ENCODE assay signal across 10 cellular contexts in the genomic region with DNA sequence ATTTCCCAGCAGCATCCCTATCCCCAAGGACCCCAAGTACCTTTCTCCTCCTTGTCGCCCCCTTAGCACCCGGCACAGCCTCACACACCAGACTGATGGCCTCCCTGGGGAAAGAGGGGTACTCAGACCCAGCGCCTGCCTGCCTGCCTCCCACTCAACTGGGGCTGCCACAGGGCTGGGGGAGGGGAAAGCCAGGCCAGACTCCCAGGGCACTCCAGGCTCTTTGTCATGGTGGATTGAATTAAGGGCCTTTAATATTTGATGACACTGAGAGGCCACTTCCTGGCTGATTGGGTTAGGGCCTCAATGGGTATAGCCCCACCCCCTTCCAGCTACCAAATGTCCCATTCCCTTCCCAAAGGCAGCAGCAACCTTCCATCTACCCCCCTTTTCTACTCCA. TPM values are rescaled to one million over a fixed set of nuclear protein-coding genes. Genes with fewer than 3 reads are reported as not detected.
DNase-seq lines count a peak whose midpoint lies in the region; ATAC-seq and TF ChIP-seq lines count a peak whose summit lies in the region.
"Had no signal": no experiment of that assay in that cellular context is flagged by ENCODE, and none has a peak within 500 bp of the region (broad histone marks: within the 10 kb centered on the region; RNA-seq: fewer than 3 reads in every experiment).

No MANE protein-coding gene starts in this region.

- H3K4me3 Mint-ChIP-seq in CD4-positive, alpha-beta memory T cell = no peak overlapping the region
- H3K4me3 Mint-ChIP-seq in progenitor cell of endocrine pancreas (ENCODE audit: low read depth) = no peak overlapping the region

- peaks cover 25 to 56% of the 10 kb centered on the region in 2 donors for H3K36me3 Mint-ChIP-seq in CD4-positive, alpha-beta memory T cell
- peaks cover 7% of the 10 kb centered on the region for H3K36me3 Mint-ChIP-seq in progenitor cell of endocrine pancreas (ENCODE audit: insufficient read depth)

- peaks cover 35% of the 10 kb centered on the region for H3K4me1 ChIP-seq in CD4-positive, alpha-beta memory T cell (ENCODE audit: insufficient read depth, low read length)
- peaks cover 45% of the 10 kb centered on the region for H3K4me1 ChIP-seq in Panc1 (ENCODE audit: control insufficient read depth, insufficient read depth, low read length)

- no peak overlapping the region for H3K4me3 ChIP-seq in CD4-positive, alpha-beta memory T cell (ENCODE audit: low read length in 2 of 2)
- H3K4me3 ChIP-seq in Panc1 (ENCODE audit: low read depth in 2 of 2, low read length in 2 of 2) (peak overlapping the region; percentile 77 to 88), epithelial cell of proximal tubule (ENCODE audit: low read depth, low read length) (peak overlapping the region; percentile 54)

- H3K27ac Mint-ChIP-seq in CD4-positive, alpha-beta memory T cell = peak overlapping the region in 5 of 7 donors; percentile 15 to 83 (median 61)
- H3K27ac Mint-ChIP-seq in progenitor cell of endocrine pancreas = peak overlapping the region; percentile 56

- no TSS peak for BruUV-seq in Panc1 (replicated peaks; lab: Mats Ljungman, UMichigan)

- no peak for ATAC-seq in Panc1

- TF ChIP-seq CTCF in Panc1 (IDR thresholded peaks at IDR 0.05) = no peak
- TF ChIP-seq CTCF in epithelial cell of proximal tubule (conservative IDR thresholded peaks at IDR 0.05; ENCODE audit: low read depth, low read length) = no peak
- no peak for TF ChIP-seq CTCF in progenitor cell of endocrine pancreas (IDR thresholded peaks at IDR 0.05; ENCODE audit: unreplicated experiment)

- H3K9me3 ChIP-seq in CD4-positive, alpha-beta memory T cell (ENCODE audit: control insufficient read depth in 1 of 2, low read length in 2 of 2) = no peaks in the 10 kb centered on the region
- H3K9me3 ChIP-seq in Panc1 (ENCODE audit: control insufficient read depth, insufficient read depth, low read depth, low read length) = no peaks in the 10 kb centered on the region

- peaks cover 25 to 39% (median 29%) of the 10 kb centered on the region in 4 donors for H3K4me1 Mint-ChIP-seq in CD4-positive, alpha-beta memory T cell
- H3K4me1 Mint-ChIP-seq in progenitor cell of endocrine pancreas (ENCODE audit: low read depth) = peaks cover 26% of the 10 kb centered on the region

- H3K27ac ChIP-seq in CD4-positive, alpha-beta memory T cell (ENCODE audit: low read depth, low read length) = peak overlapping the region; percentile 23
- peak overlapping the region; percentile 98 for H3K27ac ChIP-seq in Panc1 (ENCODE audit: low read length)

- H3K9me3 Mint-ChIP-seq in CD4-positive, alpha-beta memory T cell = no peaks in the 10 kb centered on the region
- no peaks in the 10 kb centered on the region for H3K9me3 Mint-ChIP-seq in progenitor cell of endocrine pancreas (ENCODE audit: low read depth)

- H3K36me3 ChIP-seq in CD4-positive, alpha-beta memory T cell (ENCODE audit: insufficient read depth, low read length) = peaks cover 46% of the 10 kb centered on the region
- H3K36me3 ChIP-seq in Panc1 (ENCODE audit: control insufficient read depth, insufficient read depth, low read length) = peaks cover 9% of the 10 kb centered on the region

- H3K27me3 Mint-ChIP-seq in CD4-positive, alpha-beta memory T cell = no peaks in the 10 kb centered on the region
- no peaks in the 10 kb centered on the region for H3K27me3 Mint-ChIP-seq in progenitor cell of endocrine pancreas

- DNase-seq in CD4-positive, alpha-beta memory T cell = peak in 1 of 5 donors; percentile 33
- DNase-seq in Panc1 (ENCODE audit: low read depth, low spot score) (no peak), epithelial cell of proximal tubule (ENCODE audit: low read depth) (no peak), progenitor cell of endocrine pancreas (ENCODE audit: low spot score, unreplicated experiment) (no peak), ureter (ENCODE audit: low spot score) (no peak), SW 1271 (lab: John Stamatoyannopoulos, UW) (no peak), NCI-H69 (lab: John Stamatoyannopoulos, UW) (no peak)
- DNase-seq in central memory CD4-positive, alpha-beta T cell = no peak
- DNase-seq: NCI-H1694 treated with DMSO at 0.1 percent for 48 hours; stimulated activated CD4-positive, alpha-beta T cell treated with anti-CD3 and anti-CD28 coated beads, Interleukin-15, amount 100 ng/mL, for 24 hours had no signal

- POLR2A ChIA-PET in CD4-positive, alpha-beta memory T cell (lab: Charles Lee; ENCODE audit: partially characterized antibody) = interaction anchor here (9.7 to 41.7 kb wide), 3 partner anchors 7 to 38 kb away, joined by 126 to 1543 read pairs (median 219); partner anchors contain the start of genes LENEP, PBXIP1, PYGO2 and ZBTB7B
- POLR2A ChIA-PET in Panc1 (lab: Charles Lee) = no interaction called here

- CTCF ChIA-PET in CD4-positive, alpha-beta memory T cell (lab: Charles Lee; ENCODE audit: partially characterized antibody) = interaction anchor here (1.4 kb wide), 1 partner anchor 32 kb away, joined by 3 read pairs; the partner anchor contains the start of gene PMVK
- CTCF ChIA-PET in Panc1 (lab: Charles Lee) = no interaction called here

- intact Hi-C loops in CD4-positive, alpha-beta memory T cell (cut with micrococcal nuclease) = no loop called here
- intact Hi-C loops in Panc1 (cut with micrococcal nuclease; ENCODE audit: unreplicated experiment) = no loop called here

- no peaks in the 10 kb centered on the region for H3K27me3 ChIP-seq in CD4-positive, alpha-beta memory T cell (ENCODE audit: insufficient read depth, low read length)
- H3K27me3 ChIP-seq in Panc1 (ENCODE audit: control insufficient read depth, insufficient read depth, low read length) = no peaks in the 10 kb centered on the region

- in situ Hi-C loops in Panc1 (cut with HindIII; ENCODE audit: low pct_unique_long_range_greater_than_20kb, low sequenced_read_pairs) = no loop called here

RNA-seq across cellular contexts. Expression of gene SHC1, which starts 1.8 kb away (rescaled TPM):
- 10 to 100 TPM; 78.4 to 81.7 TPM for total RNA-seq in CD4-positive, alpha-beta memory T cell
- polyA plus RNA-seq in CD4-positive, alpha-beta memory T cell = 10 to 100 TPM; 36.4 to 44.5 TPM
- 373 TPM for total RNA-seq in Panc1 (2021; ENCODE audit: unreplicated experiment)
- 479 TPM for polyA plus RNA-seq in Panc1 (2012; ENCODE audit: insufficient read length)
- total RNA-seq in epithelial cell of proximal tubule = 131 and 155 TPM in 2 replicates
- 43.3 and 54.7 TPM in 2 replicates for total RNA-seq in progenitor cell of endocrine pancreas
- 216 TPM for total RNA-seq in ureter

RNA-seq across cellular contexts. Expression of gene CKS1B, which starts 5.8 kb away (rescaled TPM):
- total RNA-seq in CD4-positive, alpha-beta memory T cell = 10 to 100 TPM; 12.2 to 13.0 TPM
- polyA plus RNA-seq in CD4-positive, alpha-beta memory T cell = 10 to 100 TPM; 50.2 to 67.9 TPM
- total RNA-seq in Panc1 (2021; ENCODE audit: unreplicated experiment) (212 TPM), epithelial cell of proximal tubule (289 and 358 TPM in 2 replicates), progenitor cell of endocrine pancreas (78.7 and 85.8 TPM in 2 replicates), ureter (24.8 TPM)
- polyA plus RNA-seq in Panc1 (2012; ENCODE audit: insufficient read length) = 156 TPM

RNA-seq across cellular contexts. Expression of gene PYGO2, which starts 7.1 kb away (rescaled TPM):
- 10 to 100 TPM; 78.4 to 80.2 TPM for total RNA-seq in CD4-positive, alpha-beta memory T cell
- 10 to 100 TPM; 22.5 to 54.2 TPM for polyA plus RNA-seq in CD4-positive, alpha-beta memory T cell
- total RNA-seq in Panc1 (2021; ENCODE audit: unreplicated experiment) = 41.1 TPM
- 27.3 TPM for polyA plus RNA-seq in Panc1 (2012; ENCODE audit: insufficient read length)
- total RNA-seq in epithelial cell of proximal tubule = 16.0 and 23.7 TPM in 2 replicates
- 49.1 and 52.7 TPM in 2 replicates for total RNA-seq in progenitor cell of endocrine pancreas
- total RNA-seq in ureter = 35.8 TPM

RNA-seq across cellular contexts. Expression of gene PBXIP1, which starts 12.8 kb away (rescaled TPM):
- total RNA-seq in CD4-positive, alpha-beta memory T cell = 100 to 1,000 TPM; 435 to 438 TPM
- 100 to 1,000 TPM; 263 to 404 TPM for polyA plus RNA-seq in CD4-positive, alpha-beta memory T cell
- total RNA-seq in Panc1 (2021; ENCODE audit: unreplicated experiment) = 40.7 TPM
- polyA plus RNA-seq in Panc1 (2012; ENCODE audit: insufficient read length) = 64.9 TPM
- total RNA-seq in epithelial cell of proximal tubule = 23.4 and 49.6 TPM in 2 replicates
- total RNA-seq in progenitor cell of endocrine pancreas = 69.1 and 69.5 TPM in 2 replicates
- total RNA-seq in ureter = 71.2 TPM

RNA-seq across cellular contexts. Expression of gene FLAD1, which starts 14.4 kb away (rescaled TPM):
- 10 to 100 TPM; 52.4 to 56.6 TPM for total RNA-seq in CD4-positive, alpha-beta memory T cell
- polyA plus RNA-seq in CD4-positive, alpha-beta memory T cell = 10 to 100 TPM; 48.9 to 75.9 TPM
- total RNA-seq in Panc1 (2021; ENCODE audit: unreplicated experiment) = 72.8 TPM
- polyA plus RNA-seq in Panc1 (2012; ENCODE audit: insufficient read length) = 61.9 TPM
- 41.9 and 67.5 TPM in 2 replicates for total RNA-seq in epithelial cell of proximal tubule
- total RNA-seq in progenitor cell of endocrine pancreas = 53.7 and 55.9 TPM in 2 replicates
- 48.3 TPM for total RNA-seq in ureter

Comparison
In these comparisons a context has a peak if more than half of its experiments do, and no peak if none do; other contexts are left out.
1. H3K4me3 ChIP-seq: peak in Panc1 (2 of 2) and epithelial cell of proximal tubule (single experiment); none in CD4-positive, alpha-beta memory T cell (0 of 2).